Comparison of ENCODE assay signal across 6 cellular contexts in genomic region chr22:11035031-11035873, GRCh38.
DNase-seq lines count a peak whose midpoint lies in the region; ATAC-seq and TF ChIP-seq lines count a peak whose summit lies in the region.
"Not testable (repeated sequence)": the region's sequence is repeated elsewhere in the genome, so short reads cannot be mapped to it uniquely, and the experiment has no call there.

No MANE protein-coding gene starts in this region.

- H3K36me3 Mint-ChIP-seq in endodermal cell (ENCODE audit: low read depth): peaks cover 17% of the 10 kb centered on the region
- peaks cover under 1 to 37% (median 5%) of the 10 kb centered on the region in 5 donors for H3K36me3 Mint-ChIP-seq in naive thymus-derived CD4-positive, alpha-beta T cell
- not testable (repeated sequence) for H3K36me3 Mint-ChIP-seq in stimulated activated effector memory CD8-positive, alpha-beta T cell treated with anti-CD3 and anti-CD28 coated beads, Interleukin-12 subunit alpha, Interleukin-12 subunit beta, amount 100 ng/mL, for 72 hours

- H3K4me3 ChIP-seq in KMS-11 (IDR thresholded peaks at IDR 0.05; ENCODE audit: insufficient read depth, low read depth, low read length); naive thymus-derived CD4-positive, alpha-beta T cell (ENCODE audit: low read length): not testable (repeated sequence)
- H3K4me3 ChIP-seq in endodermal cell (ENCODE audit: low read length): peak overlapping the region; percentile 1

- POLR2A ChIA-PET in naive thymus-derived CD4-positive, alpha-beta T cell (lab: Charles Lee): not testable (repeated sequence)

- H3K27me3 Mint-ChIP-seq in endodermal cell (ENCODE audit: insufficient read depth); naive thymus-derived CD4-positive, alpha-beta T cell: not testable (repeated sequence)

- not testable (repeated sequence) for H3K27ac Mint-ChIP-seq in endodermal cell; naive thymus-derived CD4-positive, alpha-beta T cell; stimulated activated effector memory CD8-positive, alpha-beta T cell treated with anti-CD3 and anti-CD28 coated beads, Interleukin-12 subunit alpha, Interleukin-12 subunit beta, amount 100 ng/mL, for 72 hours

- CTCF ChIA-PET in naive thymus-derived CD4-positive, alpha-beta T cell (lab: Charles Lee): not testable (repeated sequence)

- not testable (repeated sequence) for H3K27ac ChIP-seq in KMS-11; endodermal cell (ENCODE audit: low read depth, low read length); naive thymus-derived CD4-positive, alpha-beta T cell (ENCODE audit: low read depth, low read length)

- not testable (repeated sequence) for H3K4me2 ChIP-seq in KMS-11

- TF ChIP-seq CTCF in KMS-11 (conservative IDR thresholded peaks at IDR 0.05; ENCODE audit: low read depth, low read length); endodermal cell (conservative IDR thresholded peaks at IDR 0.05): not testable (repeated sequence)

- H3K9me3 ChIP-seq in endodermal cell (ENCODE audit: control insufficient read depth, low read length): peaks cover 85% of the 10 kb centered on the region
- peaks cover 0 to 70% (median 4%) of the 10 kb centered on the region in 3 experiments for H3K9me3 ChIP-seq in naive thymus-derived CD4-positive, alpha-beta T cell (ENCODE audit: control insufficient read depth in 2 of 3, low read length in 3 of 3)

- H3K27me3 ChIP-seq in KMS-11 (ENCODE audit: insufficient read depth, low read depth); endodermal cell (ENCODE audit: control insufficient read depth, insufficient read depth, low read length, poor library complexity, severe bottlenecking); naive thymus-derived CD4-positive, alpha-beta T cell (ENCODE audit: control insufficient read depth in 2 of 2, insufficient read depth in 2 of 2, low read length in 2 of 2): not testable (repeated sequence)

- H3K4me1 ChIP-seq in KMS-11 (ENCODE audit: low read depth, poor library complexity, severe bottlenecking); endodermal cell (ENCODE audit: control insufficient read depth, insufficient read depth, low read length); naive thymus-derived CD4-positive, alpha-beta T cell (ENCODE audit: control insufficient read depth in 2 of 2, insufficient read depth in 2 of 2, low read length in 2 of 2): not testable (repeated sequence)

- H3K9me3 Mint-ChIP-seq in endodermal cell: peaks cover 98% of the 10 kb centered on the region
- peaks cover 34 to 99% (median 60%) of the 10 kb centered on the region in 11 donors for H3K9me3 Mint-ChIP-seq in naive thymus-derived CD4-positive, alpha-beta T cell
- H3K9me3 Mint-ChIP-seq in stimulated activated effector memory CD8-positive, alpha-beta T cell treated with anti-CD3 and anti-CD28 coated beads, Interleukin-12 subunit alpha, Interleukin-12 subunit beta, amount 100 ng/mL, for 72 hours: peaks cover 28% of the 10 kb centered on the region

- not testable (repeated sequence) for H3K9ac ChIP-seq in KMS-11; endodermal cell (ENCODE audit: extremely low read depth, low read length, poor library complexity, severe bottlenecking)

- WGBS in endodermal cell (ENCODE audit: insufficient coverage in 1 of 2, insufficient read length in 1 of 2), 2 experiments: 74 to 75% methylated on average over 13 of the region's 13 CpGs

- not testable (repeated sequence) for H3K79me2 ChIP-seq in KMS-11 (ENCODE audit: insufficient read depth, low read depth)

- not testable (repeated sequence) for H3K4me1 Mint-ChIP-seq in endodermal cell; naive thymus-derived CD4-positive, alpha-beta T cell; stimulated activated effector memory CD8-positive, alpha-beta T cell treated with anti-CD3 and anti-CD28 coated beads, Interleukin-12 subunit alpha, Interleukin-12 subunit beta, amount 100 ng/mL, for 72 hours

- not testable (repeated sequence) for H3K36me3 ChIP-seq in KMS-11 (ENCODE audit: insufficient read depth); endodermal cell (ENCODE audit: control insufficient read depth, insufficient read depth, low read length); naive thymus-derived CD4-positive, alpha-beta T cell (ENCODE audit: control insufficient read depth in 2 of 3, insufficient read depth in 3 of 3, low read length in 3 of 3)

- not testable (repeated sequence) for H3K4me3 Mint-ChIP-seq in endodermal cell; naive thymus-derived CD4-positive, alpha-beta T cell; stimulated activated effector memory CD8-positive, alpha-beta T cell treated with anti-CD3 and anti-CD28 coated beads, Interleukin-12 subunit alpha, Interleukin-12 subunit beta, amount 100 ng/mL, for 72 hours

- not testable (repeated sequence) for H4K20me1 ChIP-seq in KMS-11 (ENCODE audit: insufficient read depth)

- 0 out of 2 replicates have a peak overlapping the region, but pooled peaks have one; percentile 0 for H2AFZ ChIP-seq in KMS-11 (ENCODE audit: low read depth)

- peak; percentile 36 for DNase-seq in endodermal cell
- DNase-seq in cardiac septum (ENCODE audit: low spot score): peak; percentile 74
- peak; percentile 28 for DNase-seq in islet precursor cell
- not testable (repeated sequence) for DNase-seq in naive thymus-derived CD4-positive, alpha-beta T cell
- peak in 1 of 2 donors; percentile 45 for DNase-seq in stimulated activated effector memory CD8-positive, alpha-beta T cell treated with anti-CD3 and anti-CD28 coated beads, Interleukin-12 subunit alpha, Interleukin-12 subunit beta, amount 100 ng/mL, for 72 hours (ENCODE audit: low spot score in 2 of 2)

- peak; percentile 2 for ATAC-seq in naive thymus-derived CD4-positive, alpha-beta T cell
- ATAC-seq in stimulated activated effector memory CD8-positive, alpha-beta T cell treated with anti-CD3 and anti-CD28 coated beads, Interleukin-12 subunit alpha, Interleukin-12 subunit beta, amount 100 ng/mL, for 72 hours: peak; percentile 9

- intact Hi-C loops in cardiac septum (cut with DNase I); naive thymus-derived CD4-positive, alpha-beta T cell (cut with micrococcal nuclease): not testable (repeated sequence)
